Comparison of ENCODE assay signal across 1 cellular context in the genomic region with DNA sequence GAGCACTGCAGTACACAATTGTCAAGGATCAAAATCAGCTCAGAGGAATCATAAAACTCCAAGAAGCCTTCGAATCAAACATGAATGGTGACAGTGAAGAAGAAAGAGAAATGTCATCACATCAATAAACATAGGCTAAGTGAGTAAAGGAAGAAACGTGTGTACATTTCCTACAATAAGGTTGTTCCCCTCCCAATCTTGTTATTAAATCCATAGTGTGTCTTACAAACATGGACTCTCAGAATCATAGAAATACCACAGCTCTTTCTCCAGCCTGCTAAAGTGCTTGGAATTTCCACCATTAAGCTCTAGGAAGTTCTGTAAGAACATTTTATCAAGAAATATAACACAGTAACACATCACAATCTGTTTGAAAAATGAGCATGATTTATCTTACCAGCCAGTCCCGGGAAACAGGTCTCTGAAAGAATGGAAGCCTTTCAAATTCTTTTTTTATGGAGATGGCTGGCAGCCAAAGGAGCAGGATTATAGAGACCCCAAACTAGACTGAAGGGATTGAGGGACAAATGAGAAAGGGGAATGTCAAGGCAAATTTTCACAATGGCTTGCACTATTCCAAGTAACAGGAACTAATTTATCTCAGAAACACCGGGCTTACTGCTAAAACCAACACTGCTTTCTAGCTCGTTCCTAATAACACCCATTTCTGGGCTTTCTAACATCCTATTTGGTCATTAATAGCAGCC.
A peak's percentile ranks its signal among the peaks of the same experiment; 100 is the strongest.
TF ChIP-seq lines count a peak whose summit lies in the region.

No MANE protein-coding gene starts in this region.

TF ChIP-seq in K562, 482 proteins besides CTCF, POLR2A, EP300 and RAD21 (continued from another document and continues in another):
- TF ChIP-seq, protein P1, sequence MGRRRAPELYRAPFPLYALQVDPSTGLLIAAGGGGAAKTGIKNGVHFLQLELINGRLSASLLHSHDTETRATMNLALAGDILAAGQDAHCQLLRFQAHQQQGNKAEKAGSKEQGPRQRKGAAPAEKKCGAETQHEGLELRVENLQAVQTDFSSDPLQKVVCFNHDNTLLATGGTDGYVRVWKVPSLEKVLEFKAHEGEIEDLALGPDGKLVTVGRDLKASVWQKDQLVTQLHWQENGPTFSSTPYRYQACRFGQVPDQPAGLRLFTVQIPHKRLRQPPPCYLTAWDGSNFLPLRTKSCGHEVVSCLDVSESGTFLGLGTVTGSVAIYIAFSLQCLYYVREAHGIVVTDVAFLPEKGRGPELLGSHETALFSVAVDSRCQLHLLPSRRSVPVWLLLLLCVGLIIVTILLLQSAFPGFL (CRISPR knock-in tag; IDR thresholded peaks at IDR 0.05): no peak
- peak; percentile 49; the same call in 1 of the 2 replicates for TF ChIP-seq BACH1 (tag; IDR thresholded peaks at IDR 0.05)
- no peak for TF ChIP-seq FOXM1 (IDR thresholded peaks at IDR 0.05; ENCODE audit: low read depth)
- TF ChIP-seq FOXM1 (CRISPR knock-in tag; IDR thresholded peaks at IDR 0.05; ENCODE audit: low read depth): no peak
- TF ChIP-seq MAZ (CRISPR knock-in tag; conservative IDR thresholded peaks at IDR 0.05 in 1 of 2, IDR thresholded peaks at IDR 0.05 in 1 of 2): no peak
- TF ChIP-seq, protein P2, sequence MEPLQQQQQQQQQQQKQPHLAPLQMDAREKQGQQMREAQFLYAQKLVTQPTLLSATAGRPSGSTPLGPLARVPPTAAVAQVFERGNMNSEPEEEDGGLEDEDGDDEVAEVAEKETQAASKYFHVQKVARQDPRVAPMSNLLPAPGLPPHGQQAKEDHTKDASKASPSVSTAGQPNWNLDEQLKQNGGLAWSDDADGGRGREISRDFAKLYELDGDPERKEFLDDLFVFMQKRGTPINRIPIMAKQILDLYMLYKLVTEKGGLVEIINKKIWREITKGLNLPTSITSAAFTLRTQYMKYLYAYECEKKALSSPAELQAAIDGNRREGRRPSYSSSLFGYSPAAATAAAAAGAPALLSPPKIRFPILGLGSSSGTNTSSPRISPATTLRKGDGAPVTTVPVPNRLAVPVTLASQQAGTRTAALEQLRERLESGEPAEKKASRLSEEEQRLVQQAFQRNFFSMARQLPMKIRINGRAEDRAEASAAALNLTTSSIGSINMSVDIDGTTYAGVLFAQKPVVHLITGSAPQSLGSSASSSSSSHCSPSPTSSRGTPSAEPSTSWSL (CRISPR knock-in tag; IDR thresholded peaks at IDR 0.05; ENCODE audit: borderline replicate concordance): no peak
- no peak for TF ChIP-seq MTF1 (CRISPR knock-in tag; IDR thresholded peaks at IDR 0.05; ENCODE audit: borderline replicate concordance)
- TF ChIP-seq, protein P3, sequence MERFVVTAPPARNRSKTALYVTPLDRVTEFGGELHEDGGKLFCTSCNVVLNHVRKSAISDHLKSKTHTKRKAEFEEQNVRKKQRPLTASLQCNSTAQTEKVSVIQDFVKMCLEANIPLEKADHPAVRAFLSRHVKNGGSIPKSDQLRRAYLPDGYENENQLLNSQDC (CRISPR knock-in tag; IDR thresholded peaks at IDR 0.05): no peak
- TF ChIP-seq, protein P4, sequence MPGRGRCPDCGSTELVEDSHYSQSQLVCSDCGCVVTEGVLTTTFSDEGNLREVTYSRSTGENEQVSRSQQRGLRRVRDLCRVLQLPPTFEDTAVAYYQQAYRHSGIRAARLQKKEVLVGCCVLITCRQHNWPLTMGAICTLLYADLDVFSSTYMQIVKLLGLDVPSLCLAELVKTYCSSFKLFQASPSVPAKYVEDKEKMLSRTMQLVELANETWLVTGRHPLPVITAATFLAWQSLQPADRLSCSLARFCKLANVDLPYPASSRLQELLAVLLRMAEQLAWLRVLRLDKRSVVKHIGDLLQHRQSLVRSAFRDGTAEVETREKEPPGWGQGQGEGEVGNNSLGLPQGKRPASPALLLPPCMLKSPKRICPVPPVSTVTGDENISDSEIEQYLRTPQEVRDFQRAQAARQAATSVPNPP (IDR thresholded peaks at IDR 0.05; ENCODE audit: borderline replicate concordance, insufficient read depth, insufficient read length): no peak
- TF ChIP-seq NFXL1 (CRISPR knock-in tag; IDR thresholded peaks at IDR 0.05): no peak
- TF ChIP-seq KLF1 (tag; IDR thresholded peaks at IDR 0.05): no peak
- TF ChIP-seq, protein P5, sequence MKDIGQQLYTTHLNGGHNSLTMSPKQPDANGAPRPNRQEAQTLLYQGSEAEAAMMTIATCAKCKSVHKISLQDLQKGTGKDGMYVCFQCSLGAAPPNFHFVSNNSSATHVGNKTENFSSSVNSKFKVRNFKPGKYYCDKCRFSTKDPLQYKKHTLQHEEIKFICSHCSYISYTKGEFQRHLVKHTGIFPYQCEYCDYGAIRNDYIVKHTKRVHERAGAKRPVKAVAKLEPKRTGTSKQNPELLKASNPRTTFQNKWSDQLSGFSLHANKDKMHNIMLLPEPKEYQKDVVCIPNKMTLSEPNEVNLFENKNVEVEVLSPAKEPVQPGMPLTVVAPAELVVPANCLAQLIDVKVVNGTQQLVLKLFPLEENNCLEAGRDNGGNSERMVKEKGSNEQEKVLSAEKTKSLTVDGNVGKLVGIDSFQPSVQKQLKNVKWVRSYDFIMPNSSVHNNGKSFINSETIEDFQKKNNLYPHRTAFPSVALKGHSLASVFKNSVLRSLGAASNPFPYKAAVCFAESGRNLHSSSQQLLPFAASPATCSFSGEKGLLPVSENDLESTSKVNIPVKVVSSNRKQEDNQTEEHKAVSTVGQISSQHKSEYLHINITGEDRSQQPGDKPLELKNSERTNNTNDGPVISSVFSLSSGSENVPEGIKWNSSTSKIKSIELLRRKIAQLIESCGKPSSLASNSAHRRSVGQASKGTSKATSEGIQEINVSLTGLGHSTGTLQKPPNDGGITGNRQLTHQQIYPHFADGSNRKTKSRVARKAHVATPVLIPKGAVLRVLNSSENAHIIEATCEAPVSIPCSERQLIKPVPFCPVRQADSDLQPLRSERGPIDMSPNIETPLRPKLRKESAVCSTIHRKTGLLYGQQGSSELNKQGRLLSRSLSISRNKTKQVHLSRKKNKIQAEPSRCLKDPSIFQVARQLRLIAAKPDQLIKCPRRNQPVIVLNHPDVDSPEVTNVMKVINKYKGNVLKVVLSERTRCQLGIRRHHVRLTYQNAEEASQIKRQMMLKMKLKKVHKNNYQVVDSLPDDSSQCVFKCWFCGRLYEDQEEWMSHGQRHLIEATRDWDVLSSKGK (CRISPR knock-in tag; IDR thresholded peaks at IDR 0.05): no peak
- no peak for TF ChIP-seq ZNF507 (tag; conservative IDR thresholded peaks at IDR 0.05)
- no peak for TF ChIP-seq ZNF778 (CRISPR knock-in tag; IDR thresholded peaks at IDR 0.05)
- no peak for TF ChIP-seq MCM5 (IDR thresholded peaks at IDR 0.05; ENCODE audit: low read depth)
- TF ChIP-seq, protein P6, sequence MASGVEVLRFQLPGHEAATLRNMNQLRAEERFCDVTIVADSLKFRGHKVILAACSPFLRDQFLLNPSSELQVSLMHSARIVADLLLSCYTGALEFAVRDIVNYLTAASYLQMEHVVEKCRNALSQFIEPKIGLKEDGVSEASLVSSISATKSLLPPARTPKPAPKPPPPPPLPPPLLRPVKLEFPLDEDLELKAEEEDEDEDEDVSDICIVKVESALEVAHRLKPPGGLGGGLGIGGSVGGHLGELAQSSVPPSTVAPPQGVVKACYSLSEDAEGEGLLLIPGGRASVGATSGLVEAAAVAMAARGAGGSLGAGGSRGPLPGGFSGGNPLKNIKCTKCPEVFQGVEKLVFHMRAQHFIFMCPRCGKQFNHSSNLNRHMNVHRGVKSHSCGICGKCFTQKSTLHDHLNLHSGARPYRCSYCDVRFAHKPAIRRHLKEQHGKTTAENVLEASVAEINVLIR (CRISPR knock-in tag; IDR thresholded peaks at IDR 0.05): no peak
- TF ChIP-seq TAF15 (IDR thresholded peaks at IDR 0.05; ENCODE audit: low read depth, low read length): no peak
- TF ChIP-seq, protein P7, sequence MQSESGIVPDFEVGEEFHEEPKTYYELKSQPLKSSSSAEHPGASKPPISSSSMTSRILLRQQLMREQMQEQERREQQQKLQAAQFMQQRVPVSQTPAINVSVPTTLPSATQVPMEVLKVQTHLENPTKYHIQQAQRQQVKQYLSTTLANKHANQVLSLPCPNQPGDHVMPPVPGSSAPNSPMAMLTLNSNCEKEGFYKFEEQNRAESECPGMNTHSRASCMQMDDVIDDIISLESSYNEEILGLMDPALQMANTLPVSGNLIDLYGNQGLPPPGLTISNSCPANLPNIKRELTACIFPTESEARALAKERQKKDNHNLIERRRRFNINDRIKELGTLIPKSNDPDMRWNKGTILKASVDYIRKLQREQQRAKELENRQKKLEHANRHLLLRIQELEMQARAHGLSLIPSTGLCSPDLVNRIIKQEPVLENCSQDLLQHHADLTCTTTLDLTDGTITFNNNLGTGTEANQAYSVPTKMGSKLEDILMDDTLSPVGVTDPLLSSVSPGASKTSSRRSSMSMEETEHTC (IDR thresholded peaks at IDR 0.05): no peak
- TF ChIP-seq, protein P8, sequence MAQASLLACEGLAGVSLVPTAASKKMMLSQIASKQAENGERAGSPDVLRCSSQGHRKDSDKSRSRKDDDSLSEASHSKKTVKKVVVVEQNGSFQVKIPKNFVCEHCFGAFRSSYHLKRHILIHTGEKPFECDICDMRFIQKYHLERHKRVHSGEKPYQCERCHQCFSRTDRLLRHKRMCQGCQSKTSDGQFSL (CRISPR knock-in tag; IDR thresholded peaks at IDR 0.05): no peak
- TF ChIP-seq, protein P8 (tag; IDR thresholded peaks at IDR 0.05): 0 out of 4 replicates have a peak, but pooled peaks of 1 of the 2 experiments have one; percentile 13
- TF ChIP-seq TAF7 (tag; IDR thresholded peaks at IDR 0.05): no peak
- no peak for TF ChIP-seq ZNF583 (CRISPR knock-in tag; IDR thresholded peaks at IDR 0.05)
- TF ChIP-seq, protein P9, sequence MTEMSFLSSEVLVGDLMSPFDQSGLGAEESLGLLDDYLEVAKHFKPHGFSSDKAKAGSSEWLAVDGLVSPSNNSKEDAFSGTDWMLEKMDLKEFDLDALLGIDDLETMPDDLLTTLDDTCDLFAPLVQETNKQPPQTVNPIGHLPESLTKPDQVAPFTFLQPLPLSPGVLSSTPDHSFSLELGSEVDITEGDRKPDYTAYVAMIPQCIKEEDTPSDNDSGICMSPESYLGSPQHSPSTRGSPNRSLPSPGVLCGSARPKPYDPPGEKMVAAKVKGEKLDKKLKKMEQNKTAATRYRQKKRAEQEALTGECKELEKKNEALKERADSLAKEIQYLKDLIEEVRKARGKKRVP (CRISPR knock-in tag; IDR thresholded peaks at IDR 0.05): no peak
- TF ChIP-seq PYGO2 (tag; IDR thresholded peaks at IDR 0.05): peak; percentile 56; the same call in 1 of the 2 replicates
- TF ChIP-seq, protein P10, sequence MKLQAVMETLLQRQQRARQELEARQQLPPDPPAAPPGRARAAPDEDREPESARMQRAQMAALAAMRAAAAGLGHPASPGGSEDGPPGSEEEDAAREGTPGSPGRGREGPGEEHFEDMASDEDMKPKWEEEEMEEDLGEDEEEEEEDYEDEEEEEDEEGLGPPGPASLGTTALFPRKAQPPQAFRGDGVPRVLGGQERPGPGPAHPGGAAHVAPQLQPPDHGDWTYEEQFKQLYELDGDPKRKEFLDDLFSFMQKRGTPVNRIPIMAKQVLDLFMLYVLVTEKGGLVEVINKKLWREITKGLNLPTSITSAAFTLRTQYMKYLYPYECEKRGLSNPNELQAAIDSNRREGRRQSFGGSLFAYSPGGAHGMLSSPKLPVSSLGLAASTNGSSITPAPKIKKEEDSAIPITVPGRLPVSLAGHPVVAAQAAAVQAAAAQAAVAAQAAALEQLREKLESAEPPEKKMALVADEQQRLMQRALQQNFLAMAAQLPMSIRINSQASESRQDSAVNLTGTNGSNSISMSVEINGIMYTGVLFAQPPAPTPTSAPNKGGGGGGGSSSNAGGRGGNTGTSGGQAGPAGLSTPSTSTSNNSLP (IDR thresholded peaks at IDR 0.05; ENCODE audit: borderline replicate concordance, low read depth, low read length): peak; percentile 6; the same call in 1 of the 2 replicates
- TF ChIP-seq MXI1 (IDR thresholded peaks at IDR 0.05; ENCODE audit: low read depth, low read length): no peak
- TF ChIP-seq, protein P11, sequence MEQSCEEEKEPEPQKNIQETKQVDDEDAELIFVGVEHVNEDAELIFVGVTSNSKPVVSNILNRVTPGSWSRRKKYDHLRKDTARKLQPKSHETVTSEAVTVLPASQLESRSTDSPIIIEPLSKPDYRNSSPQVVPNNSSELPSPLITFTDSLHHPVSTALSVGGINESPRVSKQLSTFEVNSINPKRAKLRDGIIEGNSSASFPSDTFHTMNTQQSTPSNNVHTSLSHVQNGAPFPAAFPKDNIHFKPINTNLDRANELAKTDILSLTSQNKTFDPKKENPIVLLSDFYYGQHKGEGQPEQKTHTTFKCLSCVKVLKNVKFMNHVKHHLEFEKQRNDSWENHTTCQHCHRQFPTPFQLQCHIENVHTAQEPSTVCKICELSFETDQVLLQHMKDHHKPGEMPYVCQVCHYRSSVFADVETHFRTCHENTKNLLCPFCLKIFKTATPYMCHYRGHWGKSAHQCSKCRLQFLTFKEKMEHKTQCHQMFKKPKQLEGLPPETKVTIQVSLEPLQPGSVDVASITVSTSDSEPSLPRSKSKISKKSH (CRISPR knock-in tag; IDR thresholded peaks at IDR 0.05): no peak
- TF ChIP-seq MYNN (IDR thresholded peaks at IDR 0.05): no peak
- TF ChIP-seq MYNN (CRISPR knock-in tag; IDR thresholded peaks at IDR 0.05): no peak
- TF ChIP-seq, protein P12, sequence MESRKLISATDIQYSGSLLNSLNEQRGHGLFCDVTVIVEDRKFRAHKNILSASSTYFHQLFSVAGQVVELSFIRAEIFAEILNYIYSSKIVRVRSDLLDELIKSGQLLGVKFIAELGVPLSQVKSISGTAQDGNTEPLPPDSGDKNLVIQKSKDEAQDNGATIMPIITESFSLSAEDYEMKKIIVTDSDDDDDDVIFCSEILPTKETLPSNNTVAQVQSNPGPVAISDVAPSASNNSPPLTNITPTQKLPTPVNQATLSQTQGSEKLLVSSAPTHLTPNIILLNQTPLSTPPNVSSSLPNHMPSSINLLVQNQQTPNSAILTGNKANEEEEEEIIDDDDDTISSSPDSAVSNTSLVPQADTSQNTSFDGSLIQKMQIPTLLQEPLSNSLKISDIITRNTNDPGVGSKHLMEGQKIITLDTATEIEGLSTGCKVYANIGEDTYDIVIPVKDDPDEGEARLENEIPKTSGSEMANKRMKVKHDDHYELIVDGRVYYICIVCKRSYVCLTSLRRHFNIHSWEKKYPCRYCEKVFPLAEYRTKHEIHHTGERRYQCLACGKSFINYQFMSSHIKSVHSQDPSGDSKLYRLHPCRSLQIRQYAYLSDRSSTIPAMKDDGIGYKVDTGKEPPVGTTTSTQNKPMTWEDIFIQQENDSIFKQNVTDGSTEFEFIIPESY (CRISPR knock-in tag; IDR thresholded peaks at IDR 0.05): no peak
- no peak for TF ChIP-seq EP400 (IDR thresholded peaks at IDR 0.05)
- TF ChIP-seq DIDO1 (tag; IDR thresholded peaks at IDR 0.05; ENCODE audit: low read depth): no peak
- no peak for TF ChIP-seq BMI1 (IDR thresholded peaks at IDR 0.05; ENCODE audit: low read length)
- TF ChIP-seq TSC22D4 (tag; IDR thresholded peaks at IDR 0.05): no peak
- TF ChIP-seq KDM5B (IDR thresholded peaks at IDR 0.05; ENCODE audit: insufficient replicate concordance, low read depth, low read length): peak; percentile 6
- TF ChIP-seq PTTG1 (tag; IDR thresholded peaks at IDR 0.05; ENCODE audit: low read depth): 0 out of 2 replicates have a peak, but pooled peaks have one; percentile 9
- peak in 1 of 2 experiments; percentile 66; a peak in 1 of 4 replicates for TF ChIP-seq TEAD1 (CRISPR knock-in tag; IDR thresholded peaks at IDR 0.05)
